In genomic region chr1:151056149-151056548, GRCh38 we compare ENCODE assay signal across 9 cellular contexts. TPM values are rescaled to one million over a fixed set of nuclear protein-coding genes. Genes with fewer than 3 reads are reported as not detected.
A peak's percentile ranks its signal among the peaks of the same experiment; 100 is the strongest.
DNase-seq lines count a peak whose midpoint lies in the region; ATAC-seq and TF ChIP-seq lines count a peak whose summit lies in the region.
"Had no signal": no experiment of that assay in that cellular context is flagged by ENCODE, and none has a peak within 500 bp of the region (broad histone marks: within the 10 kb centered on the region; RNA-seq: fewer than 3 reads in every experiment).

No MANE protein-coding gene starts in this region.

- peak overlapping the region; percentile 95 for H3K27ac Mint-ChIP-seq in activated CD8-positive, alpha-beta T cell treated with anti-CD3 and anti-CD28 coated beads for 36 hours

- H3K4me1 ChIP-seq in left lung (peaks cover 18 to 56% of the 10 kb centered on the region in 2 donors), tibial nerve (peaks cover 0 to 44% (median 24%) of the 10 kb centered on the region in 4 donors)

- H3K4me3 ChIP-seq in left lung (peak overlapping the region in 1 of 2 donors; percentile 94), tibial nerve (peak overlapping the region in 1 of 4 donors; percentile 87)

- peaks cover 73% of the 10 kb centered on the region for H3K36me3 Mint-ChIP-seq in activated CD8-positive, alpha-beta T cell treated with anti-CD3 and anti-CD28 coated beads for 36 hours (ENCODE audit: low read depth)

- ATAC-seq in activated CD8-positive, alpha-beta T cell treated with anti-CD3 and anti-CD28 coated beads for 36 hours, result peak; percentile 10
- ATAC-seq in left lung (no peak), omental fat pad (ENCODE audit: low FRiP score) (no peak)

- no peaks in the 10 kb centered on the region for H3K27me3 ChIP-seq in left lung
- H3K27me3 ChIP-seq in tibial nerve, result no peaks in the 10 kb centered on the region
- H3K27me3 ChIP-seq: BE2C had no signal

- H3K27ac ChIP-seq in left lung, result peak overlapping the region; percentile 36 to 89
- H3K27ac ChIP-seq in tibial nerve, result peak overlapping the region; percentile 84 to 98 (median 97)

- POLR2A ChIA-PET in activated CD8-positive, alpha-beta T cell treated with anti-CD3 and anti-CD28 coated beads for 36 hours (lab: Charles Lee), result interaction anchor here (1.8 to 5.5 kb wide), 2 partner anchors 15 to 41 kb away, joined by 4 to 40 read pairs; partner anchors contain the start of gene GABPB2

- TF ChIP-seq CTCF in activated CD8-positive, alpha-beta T cell treated with anti-CD3 and anti-CD28 coated beads for 36 hours (IDR thresholded peaks at IDR 0.05), result no peak
- TF ChIP-seq CTCF in left lung (IDR thresholded peaks at IDR 0.05), result no peak
- no peak for TF ChIP-seq CTCF in tibial nerve (IDR thresholded peaks at IDR 0.05)
- TF ChIP-seq CTCF in omental fat pad (IDR thresholded peaks at IDR 0.05), result no peak

- H3K27me3 Mint-ChIP-seq in activated CD8-positive, alpha-beta T cell treated with anti-CD3 and anti-CD28 coated beads for 36 hours, result no peaks in the 10 kb centered on the region

- H3K36me3 ChIP-seq in left lung (peaks cover 12 to 56% of the 10 kb centered on the region in 2 donors), tibial nerve (peaks cover 0 to 54% (median 18%) of the 10 kb centered on the region in 3 donors)

- no peak for TF ChIP-seq POLR2A in tibial nerve (IDR thresholded peaks at IDR 0.05)

- WGBS in tibial nerve, 2 donors, result 22 to 34% methylated on average over 2 of the region's 2 CpGs

- H3K4me3 Mint-ChIP-seq in activated CD8-positive, alpha-beta T cell treated with anti-CD3 and anti-CD28 coated beads for 36 hours, result peak overlapping the region; percentile 96

- intact Hi-C loops in activated CD8-positive, alpha-beta T cell treated with anti-CD3 and anti-CD28 coated beads for 36 hours (cut with micrococcal nuclease), result loop anchor here (5.0 kb wide), 1 partner anchor 34 kb away; no protein-coding TSS in a partner anchor
- intact Hi-C loops in left lung (cut with DNase I), result no loop called here

- peaks cover 56% of the 10 kb centered on the region for H3K4me1 Mint-ChIP-seq in activated CD8-positive, alpha-beta T cell treated with anti-CD3 and anti-CD28 coated beads for 36 hours (ENCODE audit: low read depth)

- H3K9me3 ChIP-seq in left lung (no peaks in the 10 kb centered on the region), tibial nerve (no peaks in the 10 kb centered on the region)
- H3K9me3 ChIP-seq: BE2C had no signal

- peak; percentile 11 for DNase-seq in activated naive CD4-positive, alpha-beta T cell treated with Interleukin-2 at 50 U/mL for 16 hours
- no peak for DNase-seq in activated naive CD4-positive, alpha-beta T cell (lab: John Stamatoyannopoulos, UW)
- no peak for DNase-seq in activated CD8-positive, alpha-beta T cell treated with anti-CD3 and anti-CD28 coated beads for 36 hours
- DNase-seq in left lung (no peak), tibial nerve (ENCODE audit: low spot score in 2 of 2) (no peak), NCI-H2107 (lab: John Stamatoyannopoulos, UW) (no peak), amniotic stem cell (lab: John Stamatoyannopoulos, UW) (no peak), omental fat pad (ENCODE audit: low spot score) (no peak)
- DNase-seq: BE2C had no signal

- no peaks in the 10 kb centered on the region for H3K9me3 Mint-ChIP-seq in activated CD8-positive, alpha-beta T cell treated with anti-CD3 and anti-CD28 coated beads for 36 hours

- no peak for TF ChIP-seq EP300 in tibial nerve (IDR thresholded peaks at IDR 0.05)

- CTCF ChIA-PET in activated CD8-positive, alpha-beta T cell treated with anti-CD3 and anti-CD28 coated beads for 36 hours (lab: Charles Lee), result interaction anchor here (0.9 to 6.5 kb wide), 3 partner anchors 15 to 76 kb away, joined by 3 to 40 read pairs (median 4); partner anchors contain the start of gene GABPB2

RNA-seq across cellular contexts. Expression of gene CDC42SE1, which starts 3.3 kb away (rescaled TPM):
- total RNA-seq in activated CD8-positive, alpha-beta T cell treated with anti-CD3 and anti-CD28 coated beads for 36 hours, result 10 to 100 TPM; 86.5 to 92.8 TPM
- total RNA-seq in left lung (100 to 1,000 TPM; 104 to 125 TPM), tibial nerve (10 to 100 TPM; 72.4 to 87.4 (median 80.8) TPM), omental fat pad (100 to 1,000 TPM in 1 of 4 donors, 10 to 100 TPM in 3; 56.6 to 115 (median 92.0) TPM)

RNA-seq across cellular contexts. Expression of gene MLLT11, which starts 4.0 kb away (rescaled TPM):
- 1 to 10 TPM; 4.2 to 4.8 TPM for total RNA-seq in activated CD8-positive, alpha-beta T cell treated with anti-CD3 and anti-CD28 coated beads for 36 hours
- 1 to 10 TPM; 1.7 to 2.9 TPM for total RNA-seq in left lung
- 1 to 10 TPM; 1.2 to 2.7 (median 2.0) TPM for total RNA-seq in tibial nerve
- total RNA-seq in omental fat pad, result 1 to 10 TPM in 2 of 4 donors, under 1 TPM in 2; 0.47 to 6.6 (median 0.79) TPM

RNA-seq across cellular contexts. Expression of gene C1orf56, which starts 8.6 kb away (rescaled TPM):
- 1 to 10 TPM; 1.4 to 1.9 TPM for total RNA-seq in activated CD8-positive, alpha-beta T cell treated with anti-CD3 and anti-CD28 coated beads for 36 hours
- total RNA-seq in left lung (1 to 10 TPM; 3.9 to 6.1 TPM), tibial nerve (1 to 10 TPM; 5.0 to 9.6 (median 6.5) TPM), omental fat pad (1 to 10 TPM; 2.8 to 7.8 (median 5.6) TPM)

RNA-seq across cellular contexts. Expression of gene GABPB2, which starts 14.4 kb away (rescaled TPM):
- total RNA-seq in activated CD8-positive, alpha-beta T cell treated with anti-CD3 and anti-CD28 coated beads for 36 hours, result 10 to 100 TPM; 17.5 to 19.3 TPM
- 10 to 100 TPM; 11.3 to 12.7 TPM for total RNA-seq in left lung
- 10 to 100 TPM; 17.4 to 43.1 (median 22.3) TPM for total RNA-seq in tibial nerve
- 10 to 100 TPM; 15.0 to 36.1 (median 21.2) TPM for total RNA-seq in omental fat pad

RNA-seq across cellular contexts. Expression of gene BNIPL, which starts 19.8 kb away (rescaled TPM):
- 1 to 10 TPM in 1 of 2 experiments, under 1 TPM in 1; 0.54 to 1.4 TPM for total RNA-seq in activated CD8-positive, alpha-beta T cell treated with anti-CD3 and anti-CD28 coated beads for 36 hours
- 1 to 10 TPM; 3.5 to 5.9 TPM for total RNA-seq in left lung
- total RNA-seq in tibial nerve, result 1 to 10 TPM in 2 of 4 donors, under 1 TPM in 1, not detected in 1; 0.22 to 2.2 (median 1.3) TPM
- total RNA-seq in omental fat pad, result under 1 TPM in 3 of 4 donors, not detected in 1; 0.63 to 0.74 (median 0.69) TPM
